ENCODE assay signal across 1 cellular context in genomic region chr17:38673714-38674012, GRCh38.
A peak's percentile ranks its signal among the peaks of the same experiment; 100 is the strongest.
TF ChIP-seq lines count a peak whose summit lies in the region.

No MANE protein-coding gene starts in this region.

TF ChIP-seq in GM12878, 131 proteins besides CTCF, POLR2A, EP300 and RAD21:
- TF ChIP-seq IKZF1 (conservative IDR thresholded peaks at IDR 0.05) (peak; percentile 65; the same call in 1 of the 2 replicates), CBFB (IDR thresholded peaks at IDR 0.05; ENCODE audit: low read depth) (no peak), SUZ12 (IDR thresholded peaks at IDR 0.05; ENCODE audit: unreplicated experiment) (peak; percentile 37), MAX (IDR thresholded peaks at IDR 0.05; ENCODE audit: low read depth, low read length) (no peak), ESRRA (IDR thresholded peaks at IDR 0.05; ENCODE audit: low read length) (no peak), TCF3 (IDR thresholded peaks at IDR 0.05; ENCODE audit: borderline replicate concordance, insufficient read depth, low read depth, low read length) (no peak), YY1 (IDR thresholded peaks at IDR 0.05; ENCODE audit: low read depth, low read length) (no peak), FOXK2 (IDR thresholded peaks at IDR 0.05) (no peak), BHLHE40 (IDR thresholded peaks at IDR 0.05; ENCODE audit: borderline replicate concordance in 1 of 2, low read depth in 2 of 2, low read length in 1 of 2) (0 out of 4 replicates have a peak, but pooled peaks of 1 of the 2 experiments have one; percentile 3), ETV6 (conservative IDR thresholded peaks at IDR 0.05 in 1 of 2, IDR thresholded peaks at IDR 0.05 in 1 of 2; ENCODE audit: borderline replicate concordance in 1 of 2, low read depth in 1 of 2) (no peak), DPF2 (IDR thresholded peaks at IDR 0.05) (peak; percentile 46; the same call in 1 of the 2 replicates), NKRF (conservative IDR thresholded peaks at IDR 0.05) (peak; percentile 36; the same call in 1 of the 2 replicates), GATAD2B (conservative IDR thresholded peaks at IDR 0.05; ENCODE audit: low read depth) (peak; percentile 32; the same call in 1 of the 2 replicates), ZBTB11 (CRISPR knock-in tag; IDR thresholded peaks at IDR 0.05) (no peak), NR2C2 (IDR thresholded peaks at IDR 0.05; ENCODE audit: borderline replicate concordance, control insufficient read depth, insufficient read length, low read depth) (no peak)
